ENCODE assay signal across 22 cellular contexts in the genomic region with DNA sequence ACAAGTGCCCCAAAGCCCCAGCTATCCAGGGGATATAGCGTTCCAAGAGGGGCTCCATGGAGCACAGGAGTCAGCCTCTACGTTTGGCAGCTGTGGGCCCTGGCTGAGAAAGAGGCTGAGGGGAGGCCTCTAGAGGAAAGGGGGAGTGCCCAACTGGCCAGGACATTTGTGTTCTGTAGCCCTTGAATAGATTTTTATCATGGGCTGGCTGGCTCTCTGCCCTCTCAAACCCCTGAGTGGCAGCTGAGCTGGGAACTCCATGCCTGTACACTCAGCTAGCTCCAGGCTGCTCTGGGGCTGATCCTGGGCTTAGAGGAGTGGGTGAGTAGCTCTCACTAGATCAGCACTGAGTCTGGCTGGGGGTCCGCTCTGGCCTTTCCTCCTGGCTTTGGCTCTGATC.
DNase-seq lines count a peak whose midpoint lies in the region; ATAC-seq, FAIRE-seq and TF ChIP-seq lines count a peak whose summit lies in the region.
"Had no signal": no experiment of that assay in that cellular context is flagged by ENCODE, and none has a peak within 500 bp of the region (broad histone marks: within the 10 kb centered on the region; RNA-seq: fewer than 3 reads in every experiment).

No MANE protein-coding gene starts in this region.

- peaks cover 62% of the 10 kb centered on the region for H3K4me1 ChIP-seq in A549
- peaks cover 0 to 15% of the 10 kb centered on the region in 2 experiments; a peak in 1 of 4 replicates for H3K4me1 ChIP-seq in SK-N-SH (ENCODE audit: control insufficient read depth in 1 of 2, insufficient read depth in 2 of 2, low read depth in 1 of 2, low read length in 1 of 2)

- H3K36me3 ChIP-seq in SK-N-SH (replicated peaks in 1 of 2; ENCODE audit: control insufficient read depth in 1 of 2, insufficient read depth in 2 of 2, low read length in 1 of 2): no peaks in the 10 kb centered on the region

- peak overlapping the region; percentile 26 to 86; a peak in 4 of 6 replicates for H3K27ac ChIP-seq in A549
- no peak overlapping the region for H3K27ac ChIP-seq in SK-N-SH (ENCODE audit: low read depth in 2 of 2, low read length in 1 of 2)
- peak overlapping the region; percentile 21 for H3K27ac ChIP-seq in cingulate gyrus (ENCODE audit: low read depth, low read length)
- peak overlapping the region; percentile 97 for H3K27ac ChIP-seq in substantia nigra (ENCODE audit: low read depth, low read length, poor library complexity, severe bottlenecking)

- no peak overlapping the region for H3K9ac ChIP-seq in SK-N-SH

- TF ChIP-seq RAD21 in A549 (conservative IDR thresholded peaks at IDR 0.05 in 1 of 2, IDR thresholded peaks at IDR 0.05 in 1 of 2) (no peak), SK-N-SH (IDR thresholded peaks at IDR 0.05; ENCODE audit: low read length) (no peak; the same call in 1 of the 2 replicates)

- POLR2A ChIA-PET in A549 (lab: Yijun Ruan, JAX) (no interaction called here), SK-N-SH (lab: Yijun Ruan, JAX) (no interaction called here)

- CTCF ChIA-PET in A549 (lab: Yijun Ruan, JAX) (interaction anchor here (0.7 to 1.5 kb wide), 3 partner anchors 15 to 34 kb away, joined by 3 to 4 read pairs (median 3); no protein-coding TSS in a partner anchor), SK-N-SH (lab: Yijun Ruan, JAX) (interaction anchor here (1.1 to 1.8 kb wide), 2 partner anchors 13 to 19 kb away, joined by 3 read pairs; no protein-coding TSS in a partner anchor)

- H3K9me3 ChIP-seq in A549: no peaks in the 10 kb centered on the region
- H3K9me3 ChIP-seq in SK-N-SH: no peaks in the 10 kb centered on the region

- DNase-seq in A549 (ENCODE audit: low read depth in 1 of 2, low spot score in 1 of 2) (no peak), SK-N-SH (peak; percentile 78), substantia nigra (lab: John Stamatoyannopoulos, UW) (peak in 11 of 49 donors; percentile 12 to 45 (median 29)), inferior parietal cortex (ENCODE audit: extremely low spot score) (no peak)
- DNase-seq: C1 segment of cervical spinal cord; CD4-positive, alpha-beta memory T cell; COR-L47; DMS79; EL; GDM1; MM.1S; NCI-H2029; NCI-H2227 treated with DMSO at 0.1 percent for 48 hours; NCI-H526 treated with DMSO at 0.1 percent for 48 hours; Right ventricle myocardium superior; RPMI8226 had no signal

- H3K4me3 ChIP-seq in A549: no peak overlapping the region
- no peak overlapping the region for H3K4me3 ChIP-seq in SK-N-SH (ENCODE audit: low read depth in 2 of 2, low read length in 1 of 2)
- H3K4me3 ChIP-seq: K562 had no signal

- no peak overlapping the region for H2AFZ ChIP-seq in SK-N-SH (ENCODE audit: low read depth)

- FAIRE-seq in A549 (lab: Jason Lieb, UNC): no peak
- FAIRE-seq: GM12891, HepG2, K562 had no signal

- no peaks in the 10 kb centered on the region for H3K27me3 ChIP-seq in SK-N-SH (ENCODE audit: insufficient read depth)

- no peaks in the 10 kb centered on the region for H4K20me1 ChIP-seq in SK-N-SH (ENCODE audit: insufficient read depth)

- 94% methylated on average over 3 of the region's 3 CpGs for WGBS in A549 (ENCODE audit: missing lambda C conversion rate)
- 73% methylated on average over 3 of the region's 3 CpGs for WGBS in SK-N-SH (ENCODE audit: low lambda C conversion rate)

- no peaks in the 10 kb centered on the region for H3K79me2 ChIP-seq in SK-N-SH (ENCODE audit: insufficient read depth)

- no peaks in the 10 kb centered on the region for H3F3A ChIP-seq in SK-N-SH (replicated peaks; ENCODE audit: insufficient read depth)

- TF ChIP-seq CTCF in A549 (IDR thresholded peaks at IDR 0.05) (no peak), SK-N-SH (IDR thresholded peaks at IDR 0.05) (no peak)

- H3K9me2 ChIP-seq in SK-N-SH: no peaks in the 10 kb centered on the region

- H3K4me2 ChIP-seq in A549: no peak overlapping the region
- H3K4me2 ChIP-seq in SK-N-SH: no peak overlapping the region

- no peak for TF ChIP-seq EP300 in A549 (IDR thresholded peaks at IDR 0.05)
- TF ChIP-seq EP300 in SK-N-SH (IDR thresholded peaks at IDR 0.05; ENCODE audit: borderline replicate concordance in 1 of 2, low read depth in 1 of 2, low read length in 1 of 2): no peak

- no peak for ATAC-seq in A549
- ATAC-seq in esophagus mucosa: no peak
- no peak for ATAC-seq in HG02798 (IDR thresholded peaks at IDR 0.05; ENCODE audit: poor library complexity, unreplicated experiment)
- ATAC-seq: HepG2, K562 had no signal

- TF ChIP-seq POLR2A in A549 (IDR thresholded peaks at IDR 0.05; ENCODE audit: low read length): no peak

TF ChIP-seq in A549, 52 proteins besides CTCF, POLR2A, EP300 and RAD21:
- TF ChIP-seq RCOR1 (IDR thresholded peaks at IDR 0.05; ENCODE audit: low read depth, low read length) (no peak), CEBPB (IDR thresholded peaks at IDR 0.05) (no peak), RARB (CRISPR knock-in tag; IDR thresholded peaks at IDR 0.05) (no peak), EHMT2 (IDR thresholded peaks at IDR 0.05; ENCODE audit: low read depth) (no peak), ZSCAN20 (CRISPR knock-in tag; IDR thresholded peaks at IDR 0.05) (no peak), TFCP2L1 (CRISPR knock-in tag; IDR thresholded peaks at IDR 0.05) (no peak), BCL3 (IDR thresholded peaks at IDR 0.05) (no peak), ESRRA (IDR thresholded peaks at IDR 0.05; ENCODE audit: borderline replicate concordance, low read length) (no peak), ZC3H11A (IDR thresholded peaks at IDR 0.05) (no peak)

TF ChIP-seq in SK-N-SH, 30 proteins besides CTCF, POLR2A, EP300 and RAD21:
- TF ChIP-seq MAX (IDR thresholded peaks at IDR 0.05; ENCODE audit: low read depth): no peak
- TF ChIP-seq RCOR1 (IDR thresholded peaks at IDR 0.05; ENCODE audit: low read length): peak; percentile 83
- TF ChIP-seq TAF1 (IDR thresholded peaks at IDR 0.05; ENCODE audit: borderline replicate concordance, low read depth, low read length): no peak
- peak; percentile 63 for TF ChIP-seq GATA2 (CRISPR knock-in tag; IDR thresholded peaks at IDR 0.05)
- TF ChIP-seq SIN3A (IDR thresholded peaks at IDR 0.05; ENCODE audit: borderline replicate concordance, low read depth, low read length): no peak
- TF ChIP-seq CHD2 (IDR thresholded peaks at IDR 0.05; ENCODE audit: low read length, partially characterized antibody): peak; percentile 38
TF ChIP-seq in SK-N-SH: peak in this region for 3.

Comparison
In these comparisons a context has a peak if more than half of its experiments do, and no peak if none do; other contexts are left out.
1. H3K27ac ChIP-seq: peak in A549 (2 of 2), cingulate gyrus (single experiment) and substantia nigra (single experiment); none in SK-N-SH (0 of 2).
2. Of the 12 proteins assayed by ChIP-seq in both A549 and SK-N-SH: peak only in A549: none; only in SK-N-SH: CHD2 and RCOR1; in both: none; in neither: 10.